8 cellular contexts compared by ENCODE assay signal in genomic region chr12:124466200-124467128, GRCh38.
DNase-seq lines count a peak whose midpoint lies in the region; ATAC-seq and TF ChIP-seq lines count a peak whose summit lies in the region.

No MANE protein-coding gene starts in this region.

- H3K27me3 Mint-ChIP-seq in activated CD4-positive, alpha-beta memory T cell treated with anti-CD3 and anti-CD28 coated beads, Interleukin-2, amount 10 ng/mL, durations not matched to agents 7 days and 5 days: no peaks in the 10 kb centered on the region

- DNase-seq in GM06990 (ENCODE audit: extremely low read depth, insufficient read length): peak; percentile 93
- peak; percentile 93 for DNase-seq in activated CD4-positive, alpha-beta memory T cell treated with anti-CD3 and anti-CD28 coated beads, Interleukin-2, amount 10 ng/mL, durations not matched to agents 7 days and 5 days
- peak; percentile 86 for DNase-seq in fibroblast of villous mesenchyme (ENCODE audit: low read depth)
- DNase-seq in stimulated activated CD4-positive, alpha-beta T cell treated with anti-CD3 and anti-CD28 coated beads, Interleukin-4, amount 100 ng/mL, for 4 hours: peak; percentile 78 to 87
- no peak for DNase-seq in uterus
- DNase-seq in OCI-M2 (lab: John Stamatoyannopoulos, UW; ENCODE audit: unreplicated experiment): no peak

- H3K9me3 Mint-ChIP-seq in activated CD4-positive, alpha-beta memory T cell treated with anti-CD3 and anti-CD28 coated beads, Interleukin-2, amount 10 ng/mL, durations not matched to agents 7 days and 5 days: peaks cover 27% of the 10 kb centered on the region

- TF ChIP-seq POLR2A in uterus (IDR thresholded peaks at IDR 0.05): no peak

- H3K4me1 ChIP-seq in Loucy (ENCODE audit: insufficient read depth, low read length, poor library complexity, severe bottlenecking) (peaks cover 44% of the 10 kb centered on the region), uterus (no peaks in the 10 kb centered on the region)

- peaks cover 2% of the 10 kb centered on the region; the same call in 1 of the 2 replicates for H3K9me3 ChIP-seq in Loucy (ENCODE audit: insufficient read depth, low read depth, low read length)
- no peaks in the 10 kb centered on the region for H3K9me3 ChIP-seq in uterus

- H3K27ac ChIP-seq in uterus: peak overlapping the region in 1 of 2 donors; percentile 21

- H3K4me2 ChIP-seq in Loucy (ENCODE audit: low read depth, low read length, poor library complexity, severe bottlenecking): peak overlapping the region; percentile 94

- peak overlapping the region; percentile 65 for H3K4me3 Mint-ChIP-seq in activated CD4-positive, alpha-beta memory T cell treated with anti-CD3 and anti-CD28 coated beads, Interleukin-2, amount 10 ng/mL, durations not matched to agents 7 days and 5 days

- intact Hi-C loops in uterus (cut with DNase I; ENCODE audit: low total_unique reads): no loop called here

- peak overlapping the region; percentile 68 for H3K9ac ChIP-seq in Loucy (ENCODE audit: low read depth, low read length, poor library complexity, severe bottlenecking)

- H3K27ac Mint-ChIP-seq in activated CD4-positive, alpha-beta memory T cell treated with anti-CD3 and anti-CD28 coated beads, Interleukin-2, amount 10 ng/mL, durations not matched to agents 7 days and 5 days: peak overlapping the region; percentile 80

- H4K20me1 ChIP-seq in Loucy (ENCODE audit: insufficient read depth, low read length, poor library complexity, severe bottlenecking): peaks cover 18% of the 10 kb centered on the region

- H3K4me1 Mint-ChIP-seq in activated CD4-positive, alpha-beta memory T cell treated with anti-CD3 and anti-CD28 coated beads, Interleukin-2, amount 10 ng/mL, durations not matched to agents 7 days and 5 days: peaks cover 58% of the 10 kb centered on the region

- POLR2A ChIA-PET in activated CD4-positive, alpha-beta memory T cell treated with anti-CD3 and anti-CD28 coated beads, Interleukin-2, amount 10 ng/mL, durations not matched to agents 7 days and 5 days (lab: Charles Lee): interaction anchor here (0.8 to 3.2 kb wide), 12 partner anchors 11 to 451 kb away, joined by 3 to 95 read pairs (median 3); no protein-coding TSS in a partner anchor

- H3K27me3 ChIP-seq in GM06990 (replicated peaks; ENCODE audit: control insufficient read depth, insufficient read depth, low read length) (no peaks in the 10 kb centered on the region), Loucy (ENCODE audit: insufficient read depth, low read length, poor library complexity, severe bottlenecking) (no peaks in the 10 kb centered on the region), uterus (no peaks in the 10 kb centered on the region)

- peak; percentile 96 for ATAC-seq in GM21528 (IDR thresholded peaks at IDR 0.05; ENCODE audit: low FRiP score, unreplicated experiment)

- CTCF ChIA-PET in activated CD4-positive, alpha-beta memory T cell treated with anti-CD3 and anti-CD28 coated beads, Interleukin-2, amount 10 ng/mL, durations not matched to agents 7 days and 5 days (lab: Charles Lee): interaction anchor here (0.6 to 3.6 kb wide), 9 partner anchors 11 to 440 kb away, joined by 3 to 25 read pairs (median 5); no protein-coding TSS in a partner anchor

- H3K9me2 ChIP-seq in Loucy (replicated peaks; ENCODE audit: low read depth, low read length): no peaks in the 10 kb centered on the region

- peak; percentile 46 for TF ChIP-seq CTCF in GM06990 (IDR thresholded peaks at IDR 0.05; ENCODE audit: insufficient read depth, low read length, poor library complexity, severe bottlenecking)
- TF ChIP-seq CTCF in Loucy (conservative IDR thresholded peaks at IDR 0.05; ENCODE audit: low read length): peak; percentile 49
- TF ChIP-seq CTCF in fibroblast of villous mesenchyme (IDR thresholded peaks at IDR 0.05; ENCODE audit: insufficient read depth, low read depth, low read length): peak; percentile 37
- no peak for TF ChIP-seq CTCF in uterus (IDR thresholded peaks at IDR 0.05)

- peak overlapping the region; percentile 48 for H3K4me3 ChIP-seq in GM06990 (replicated peaks; ENCODE audit: low read depth, low read length)
- H3K4me3 ChIP-seq in Loucy (ENCODE audit: low read length, poor library complexity, severe bottlenecking): peak overlapping the region; percentile 68
- no peak overlapping the region for H3K4me3 ChIP-seq in fibroblast of villous mesenchyme (ENCODE audit: low read depth, low read length)
- H3K4me3 ChIP-seq in uterus: no peak overlapping the region

- peaks cover 33% of the 10 kb centered on the region for H3K36me3 ChIP-seq in GM06990 (ENCODE audit: control insufficient read depth, insufficient read depth, low read length)
- H3K36me3 ChIP-seq in Loucy (ENCODE audit: insufficient read depth, low read length): peaks cover 48% of the 10 kb centered on the region; the same call in 1 of the 2 replicates
- no peaks in the 10 kb centered on the region for H3K36me3 ChIP-seq in uterus

- H3F3A ChIP-seq in Loucy (ENCODE audit: low read depth): no peaks in the 10 kb centered on the region

- no peak overlapping the region for H2AFZ ChIP-seq in Loucy (ENCODE audit: low read length)

- peaks cover 52% of the 10 kb centered on the region for H3K79me2 ChIP-seq in Loucy (ENCODE audit: insufficient read depth, low read length)

- peaks cover 60% of the 10 kb centered on the region for H3K36me3 Mint-ChIP-seq in activated CD4-positive, alpha-beta memory T cell treated with anti-CD3 and anti-CD28 coated beads, Interleukin-2, amount 10 ng/mL, durations not matched to agents 7 days and 5 days (ENCODE audit: low read depth)

Comparison
In these comparisons a context has a peak if more than half of its experiments do, and no peak if none do; other contexts are left out.
1. DNase-seq: peak in GM06990 (single experiment), activated CD4-positive, alpha-beta memory T cell treated with anti-CD3 and anti-CD28 coated beads, Interleukin-2, amount 10 ng/mL, durations not matched to agents 7 days and 5 days (single experiment), fibroblast of villous mesenchyme (single experiment) and stimulated activated CD4-positive, alpha-beta T cell treated with anti-CD3 and anti-CD28 coated beads, Interleukin-4, amount 100 ng/mL, for 4 hours (2 of 2); none in uterus (0 of 2) and OCI-M2 (single experiment).
2. H3K4me3 ChIP-seq: peak in GM06990 (single experiment) and Loucy (single experiment); none in fibroblast of villous mesenchyme (single experiment) and uterus (0 of 2).
3. CTCF ChIP-seq: peak in GM06990 (single experiment), Loucy (single experiment) and fibroblast of villous mesenchyme (single experiment); none in uterus (0 of 4).